13 cellular contexts compared by ENCODE assay signal in the genomic region with DNA sequence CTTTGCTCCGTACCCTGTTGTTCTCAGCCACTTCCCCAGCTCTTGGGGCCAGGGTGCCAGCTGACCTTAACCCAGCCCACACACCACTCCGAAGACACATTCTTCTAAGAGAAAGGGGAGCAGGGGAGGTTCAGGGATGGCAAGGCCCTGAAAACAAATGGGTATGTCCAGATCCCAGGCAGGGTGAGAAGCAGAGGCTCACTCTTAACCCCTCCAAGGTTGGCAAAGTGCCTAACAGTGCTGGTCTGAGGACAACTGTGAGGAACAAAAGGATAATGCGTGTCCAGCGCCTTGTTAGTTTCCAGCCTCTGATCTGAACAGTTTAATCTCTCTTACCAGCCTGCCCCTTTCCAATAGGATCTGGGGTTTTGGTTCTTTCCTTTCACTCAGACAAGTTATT. TPM values are rescaled to one million over a fixed set of nuclear protein-coding genes. Genes with fewer than 3 reads are reported as not detected.
A peak's percentile ranks its signal among the peaks of the same experiment; 100 is the strongest.
DNase-seq lines count a peak whose midpoint lies in the region; ATAC-seq, FAIRE-seq and TF ChIP-seq lines count a peak whose summit lies in the region.
"Had no signal": no experiment of that assay in that cellular context is flagged by ENCODE, and none has a peak within 500 bp of the region (broad histone marks: within the 10 kb centered on the region; RNA-seq: fewer than 3 reads in every experiment).

No MANE protein-coding gene starts in this region.

- H4K20me1 ChIP-seq in endothelial cell of umbilical vein (replicated peaks; ENCODE audit: control insufficient read depth, extremely low read depth, insufficient read depth, low read length) = no peaks in the 10 kb centered on the region

- H3K27me3 Mint-ChIP-seq in activated T-cell treated with anti-CD3 and anti-CD28 coated beads, Interleukin-2, amount 50 U/mL, for 4 hours (ENCODE audit: low read depth) = no peaks in the 10 kb centered on the region
- H3K27me3 Mint-ChIP-seq: memory B cell had no signal

- TF ChIP-seq CTCF in endothelial cell of umbilical vein (IDR thresholded peaks at IDR 0.05; ENCODE audit: extremely low read depth in 1 of 2, insufficient read depth in 1 of 2, low read depth in 1 of 2, low read length in 2 of 2) = no peak

- H3K4me3 Mint-ChIP-seq in activated T-cell treated with anti-CD3 and anti-CD28 coated beads, Interleukin-2, amount 50 U/mL, for 4 hours = peak overlapping the region; percentile 81

- no peaks in the 10 kb centered on the region for H3K9me1 ChIP-seq in endothelial cell of umbilical vein (replicated peaks; ENCODE audit: control insufficient read depth, extremely low read depth, insufficient read depth, low read length)

- H3K4me3 ChIP-seq in endothelial cell of umbilical vein (replicated peaks in 1 of 3; ENCODE audit: insufficient read depth in 1 of 3, low read depth in 1 of 3, low read length in 3 of 3) = peak overlapping the region in 2 of 3 experiments; percentile 94 to 96

- peaks cover 29% of the 10 kb centered on the region for H3K79me2 ChIP-seq in endothelial cell of umbilical vein (ENCODE audit: control insufficient read depth, insufficient read depth, low read length)

- no peaks in the 10 kb centered on the region for H3K36me3 Mint-ChIP-seq in activated T-cell treated with anti-CD3 and anti-CD28 coated beads, Interleukin-2, amount 50 U/mL, for 4 hours (ENCODE audit: insufficient read depth)
- H3K36me3 Mint-ChIP-seq: memory B cell had no signal

- intact Hi-C loops in endothelial cell of umbilical vein (cut with micrococcal nuclease) = loop anchor here (1.0 to 5.0 kb wide), 2 partner anchors 9 to 41 kb away; partner anchors contain the start of gene LSG1
- intact Hi-C loops in sciatic nerve (cut with DNase I) = no loop called here

- DNase-seq in activated T-cell treated with anti-CD3 and anti-CD28 coated beads, Interleukin-2, amount 50 U/mL, for 4 hours = no peak
- DNase-seq in activated T-cell treated with anti-CD3 and anti-CD28 coated beads for 4 hours (no peak), NCI-H69 (lab: John Stamatoyannopoulos, UW) (peak; percentile 19), endothelial cell of umbilical vein (ENCODE audit: low read depth, low spot score) (no peak), sciatic nerve (ENCODE audit: low spot score) (peak; percentile 42), UCSD-AML1 (lab: John Stamatoyannopoulos, UW; ENCODE audit: unreplicated experiment) (no peak), GM12892 (ENCODE audit: insufficient read length) (no peak), medulla oblongata (ENCODE audit: extremely low spot score) (no peak)
- DNase-seq: HCEC 1CT; NCI-H345; stimulated activated CD4-positive, alpha-beta T cell treated with anti-CD3 and anti-CD28 coated beads, Interleukin-4, amount 100 ng/mL, for 24 hours; stimulated activated naive CD4-positive, alpha-beta T cell treated with Interleukin-2 at 50 U/mL for 16 hours had no signal

- peaks cover 4% of the 10 kb centered on the region for H3K4me1 Mint-ChIP-seq in activated T-cell treated with anti-CD3 and anti-CD28 coated beads, Interleukin-2, amount 50 U/mL, for 4 hours (ENCODE audit: low read depth)

- TF ChIP-seq POLR2A in endothelial cell of umbilical vein (IDR thresholded peaks at IDR 0.05; ENCODE audit: low read depth, low read length) = no peak
- TF ChIP-seq POLR2A in GM12892 (IDR thresholded peaks at IDR 0.05; ENCODE audit: low read depth, low read length) = no peak

- no peaks in the 10 kb centered on the region for H3K27me3 ChIP-seq in endothelial cell of umbilical vein (ENCODE audit: control insufficient read depth in 2 of 2, insufficient read depth in 2 of 2, low read length in 2 of 2)

- no TSS peak for BruUV-seq in endothelial cell of umbilical vein (replicated peaks; lab: Mats Ljungman, UMichigan)

- no peak overlapping the region for H3K9ac ChIP-seq in endothelial cell of umbilical vein (replicated peaks; ENCODE audit: extremely low read depth, insufficient read depth, low read length)

- H3K9me3 ChIP-seq in endothelial cell of umbilical vein (replicated peaks; ENCODE audit: control insufficient read depth, insufficient read depth, low read length) = no peaks in the 10 kb centered on the region

- H3K4me2 ChIP-seq in endothelial cell of umbilical vein (ENCODE audit: insufficient read depth, low read length) = peak overlapping the region; percentile 92

- ATAC-seq in activated T-cell treated with anti-CD3 and anti-CD28 coated beads, Interleukin-2, amount 50 U/mL, for 4 hours = no peak
- no peak for ATAC-seq in sciatic nerve

- H3K27ac ChIP-seq in endothelial cell of umbilical vein (ENCODE audit: insufficient read depth, low read depth, low read length) = no peak overlapping the region

- H3K36me3 ChIP-seq in endothelial cell of umbilical vein (ENCODE audit: control insufficient read depth in 2 of 2, extremely low read depth in 1 of 2, insufficient read depth in 2 of 2, low read length in 2 of 2) = peaks cover 21 to 23% of the 10 kb centered on the region in 2 experiments

- H3K9me3 Mint-ChIP-seq in activated T-cell treated with anti-CD3 and anti-CD28 coated beads, Interleukin-2, amount 50 U/mL, for 4 hours = no peaks in the 10 kb centered on the region
- H3K9me3 Mint-ChIP-seq: memory B cell had no signal

- POLR2A ChIA-PET in endothelial cell of umbilical vein (lab: Charles Lee) = no interaction called here

- peaks cover 15% of the 10 kb centered on the region for H3K4me1 ChIP-seq in endothelial cell of umbilical vein (ENCODE audit: control insufficient read depth, extremely low read depth, insufficient read depth, low read length)

- FAIRE-seq in endothelial cell of umbilical vein (lab: Jason Lieb, UNC) = no peak
- no peak for FAIRE-seq in GM12892 (lab: Jason Lieb, UNC)

- dilution Hi-C loops in endothelial cell of umbilical vein (cut with MboI; ENCODE audit: extremely low pct_ligation_motif_present, low sequenced_read_pairs) = no loop called here

- CTCF ChIA-PET in endothelial cell of umbilical vein (lab: Charles Lee) = no interaction called here

- H2AFZ ChIP-seq in endothelial cell of umbilical vein (ENCODE audit: low read depth, low read length) = no peak overlapping the region

TF ChIP-seq in endothelial cell of umbilical vein, 7 proteins besides CTCF, POLR2A, EP300 and RAD21:
- TF ChIP-seq MYC (IDR thresholded peaks at IDR 0.05; ENCODE audit: low read depth, low read length) = no peak
- TF ChIP-seq GATA2 (IDR thresholded peaks at IDR 0.05; ENCODE audit: insufficient read depth, insufficient read length, low read depth, low read length) = no peak
- no peak for TF ChIP-seq JUN (IDR thresholded peaks at IDR 0.05; ENCODE audit: borderline replicate concordance, insufficient read depth, insufficient read length, low read depth)
- TF ChIP-seq EZH2 (IDR thresholded peaks at IDR 0.05; ENCODE audit: borderline replicate concordance, low read depth, low read length, severe bottlenecking) = no peak
- no peak for TF ChIP-seq POLR2AphosphoS5 (IDR thresholded peaks at IDR 0.05; ENCODE audit: insufficient read depth, low read depth, low read length)
- TF ChIP-seq, protein P1, sequence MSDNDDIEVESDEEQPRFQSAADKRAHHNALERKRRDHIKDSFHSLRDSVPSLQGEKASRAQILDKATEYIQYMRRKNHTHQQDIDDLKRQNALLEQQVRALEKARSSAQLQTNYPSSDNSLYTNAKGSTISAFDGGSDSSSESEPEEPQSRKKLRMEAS (IDR thresholded peaks at IDR 0.05; ENCODE audit: insufficient read depth, insufficient read length) = no peak
- TF ChIP-seq FOS (IDR thresholded peaks at IDR 0.05; ENCODE audit: borderline replicate concordance, insufficient read depth, low read length) = no peak

RNA-seq across cellular contexts. Expression of gene TMEM44, which starts 1.5 kb away (rescaled TPM):
- total RNA-seq in activated T-cell treated with anti-CD3 and anti-CD28 coated beads, Interleukin-2, amount 50 U/mL, for 4 hours = 1 to 10 TPM; 1.1 to 2.4 (median 2.0) TPM
- total RNA-seq in endothelial cell of umbilical vein (115 and 125 TPM in 2 replicates), sciatic nerve (29.9 TPM)
- 88.8 and 93.8 TPM in 2 replicates for polyA plus RNA-seq in endothelial cell of umbilical vein
- 73.3 and 74.2 TPM in 2 replicates for polyA plus RNA-seq in endothelial cell of umbilical vein (2011; cell fraction: cytosol; rRNA removed)
- 348 and 401 TPM in 2 replicates for polyA plus RNA-seq in endothelial cell of umbilical vein (2011; cell fraction: nucleus; rRNA removed)
- 34.9 and 42.8 TPM in 2 replicates for polyA plus RNA-seq in endothelial cell of umbilical vein (2012)
- 87.1 and 91.8 TPM in 2 replicates for polyA minus RNA-seq in endothelial cell of umbilical vein
- polyA minus RNA-seq in endothelial cell of umbilical vein (2011; cell fraction: cytosol; rRNA and poly(A)+ RNA removed) = 7.1 TPM
- polyA minus RNA-seq in endothelial cell of umbilical vein (2011; cell fraction: nucleus; rRNA and poly(A)+ RNA removed) = 95.3 and 107 TPM in 2 replicates
- 7.3 TPM for polyA plus RNA-seq in GM12892 (2012; ENCODE audit: missing spikeins)

RNA-seq across cellular contexts. Expression of gene LSG1, which starts 40.3 kb away (rescaled TPM):
- 10 to 100 TPM; 68.4 to 82.0 (median 70.3) TPM for total RNA-seq in activated T-cell treated with anti-CD3 and anti-CD28 coated beads, Interleukin-2, amount 50 U/mL, for 4 hours
- total RNA-seq in endothelial cell of umbilical vein = 48.3 and 52.7 TPM in 2 replicates
- polyA plus RNA-seq in endothelial cell of umbilical vein = 47.1 and 50.0 TPM in 2 replicates
- 35.2 and 39.4 TPM in 2 replicates for polyA plus RNA-seq in endothelial cell of umbilical vein (2011; cell fraction: cytosol; rRNA removed)
- polyA plus RNA-seq in endothelial cell of umbilical vein (2011; cell fraction: nucleus; rRNA removed) = 263 and 312 TPM in 2 replicates
- 29.2 and 52.6 TPM in 2 replicates for polyA plus RNA-seq in endothelial cell of umbilical vein (2012)
- polyA minus RNA-seq in endothelial cell of umbilical vein = 86.6 and 130 TPM in 2 replicates
- polyA minus RNA-seq in endothelial cell of umbilical vein (2011; cell fraction: cytosol; rRNA and poly(A)+ RNA removed) = 33.1 TPM
- 95.1 and 134 TPM in 2 replicates for polyA minus RNA-seq in endothelial cell of umbilical vein (2011; cell fraction: nucleus; rRNA and poly(A)+ RNA removed)
- 33.8 TPM for total RNA-seq in sciatic nerve
- 19.2 TPM for polyA plus RNA-seq in GM12892 (2012; ENCODE audit: missing spikeins)

RNA-seq across cellular contexts. Expression of gene FAM43A, which starts 54.0 kb away (rescaled TPM):
- total RNA-seq in activated T-cell treated with anti-CD3 and anti-CD28 coated beads, Interleukin-2, amount 50 U/mL, for 4 hours = 10 to 100 TPM in 2 of 3 donors, 1 to 10 TPM in 1; 9.9 to 27.8 (median 19.8) TPM
- 246 and 307 TPM in 2 replicates for total RNA-seq in endothelial cell of umbilical vein
- polyA plus RNA-seq in endothelial cell of umbilical vein = 244 and 316 TPM in 2 replicates
- 143 and 265 TPM in 2 replicates for polyA plus RNA-seq in endothelial cell of umbilical vein (2011; cell fraction: cytosol; rRNA removed)
- polyA plus RNA-seq in endothelial cell of umbilical vein (2011; cell fraction: nucleus; rRNA removed) = 173 and 198 TPM in 2 replicates
- 105 and 115 TPM in 2 replicates for polyA plus RNA-seq in endothelial cell of umbilical vein (2012)
- polyA minus RNA-seq in endothelial cell of umbilical vein = 94.3 and 128 TPM in 2 replicates
- 3.8 TPM for polyA minus RNA-seq in endothelial cell of umbilical vein (2011; cell fraction: cytosol; rRNA and poly(A)+ RNA removed)
- 53.5 and 134 TPM in 2 replicates for polyA minus RNA-seq in endothelial cell of umbilical vein (2011; cell fraction: nucleus; rRNA and poly(A)+ RNA removed)
- 39.9 TPM for total RNA-seq in sciatic nerve
- 1.0 TPM for polyA plus RNA-seq in GM12892 (2012; ENCODE audit: missing spikeins)

Comparison
In these comparisons a context has a peak if more than half of its experiments do, and no peak if none do; other contexts are left out.
1. DNase-seq: peak in NCI-H69 (single experiment) and sciatic nerve (single experiment); none in activated T-cell treated with anti-CD3 and anti-CD28 coated beads, Interleukin-2, amount 50 U/mL, for 4 hours (single experiment), activated T-cell treated with anti-CD3 and anti-CD28 coated beads for 4 hours (single experiment), endothelial cell of umbilical vein (single experiment), UCSD-AML1 (single experiment), GM12892 (single experiment) and medulla oblongata (single experiment).